In the genomic region with DNA sequence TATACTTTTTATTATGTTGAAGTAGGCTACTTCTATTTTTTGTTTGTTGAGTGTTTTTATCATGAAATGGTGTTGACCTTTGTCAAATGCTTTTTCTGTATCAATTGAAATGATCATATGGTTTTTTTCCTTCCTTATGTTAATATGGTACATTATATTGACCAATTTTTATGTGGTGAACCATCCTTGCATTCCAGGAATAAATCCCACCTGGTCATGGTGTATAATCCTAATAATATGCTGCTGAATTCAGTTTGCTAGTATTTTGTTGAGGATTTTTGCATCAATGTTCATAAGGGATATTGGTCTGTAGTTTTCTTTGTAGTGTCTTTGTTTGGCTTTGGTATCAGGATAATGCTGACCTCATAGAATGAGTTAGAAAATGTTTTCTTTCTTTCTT, we compare ENCODE assay signal across 10 cellular contexts. TPM values are rescaled to one million over a fixed set of nuclear protein-coding genes. Genes with fewer than 3 reads are reported as not detected.
"Had no signal": no experiment of that assay in that cellular context is flagged by ENCODE, and none has a peak within 500 bp of the region (broad histone marks: within the 10 kb centered on the region; RNA-seq: fewer than 3 reads in every experiment).

No MANE protein-coding gene starts in this region.

- H3K36me3 ChIP-seq: HAP-1 had no signal

- ATAC-seq: HCT116 had no signal

- DNase-seq: GM23248, GOT3, H7, IMR-90, KBM-7 had no signal

- H3K4me3 ChIP-seq: GM23248, HAP-1 had no signal

- H3K9ac ChIP-seq: GM23248 had no signal

- H2AFZ ChIP-seq: GM23248 had no signal

- FAIRE-seq: HTR-8/SVneo had no signal

- H3K27ac ChIP-seq: GM23248 had no signal

- H3K4me1 ChIP-seq: HAP-1 had no signal

RNA-seq across cellular contexts. Expression of a gene that starts 10.4 kb away (rescaled TPM):
- total RNA-seq: GM23248, H4, H7, HT-29, IMR-90 had no signal
- polyA plus RNA-seq: GM23248, IMR-90 had no signal

RNA-seq across cellular contexts. Expression of a gene that starts 44.6 kb away (rescaled TPM):
- total RNA-seq: IMR-90 had no signal
- polyA plus RNA-seq: GM23248 had no signal
